In the genomic region with DNA sequence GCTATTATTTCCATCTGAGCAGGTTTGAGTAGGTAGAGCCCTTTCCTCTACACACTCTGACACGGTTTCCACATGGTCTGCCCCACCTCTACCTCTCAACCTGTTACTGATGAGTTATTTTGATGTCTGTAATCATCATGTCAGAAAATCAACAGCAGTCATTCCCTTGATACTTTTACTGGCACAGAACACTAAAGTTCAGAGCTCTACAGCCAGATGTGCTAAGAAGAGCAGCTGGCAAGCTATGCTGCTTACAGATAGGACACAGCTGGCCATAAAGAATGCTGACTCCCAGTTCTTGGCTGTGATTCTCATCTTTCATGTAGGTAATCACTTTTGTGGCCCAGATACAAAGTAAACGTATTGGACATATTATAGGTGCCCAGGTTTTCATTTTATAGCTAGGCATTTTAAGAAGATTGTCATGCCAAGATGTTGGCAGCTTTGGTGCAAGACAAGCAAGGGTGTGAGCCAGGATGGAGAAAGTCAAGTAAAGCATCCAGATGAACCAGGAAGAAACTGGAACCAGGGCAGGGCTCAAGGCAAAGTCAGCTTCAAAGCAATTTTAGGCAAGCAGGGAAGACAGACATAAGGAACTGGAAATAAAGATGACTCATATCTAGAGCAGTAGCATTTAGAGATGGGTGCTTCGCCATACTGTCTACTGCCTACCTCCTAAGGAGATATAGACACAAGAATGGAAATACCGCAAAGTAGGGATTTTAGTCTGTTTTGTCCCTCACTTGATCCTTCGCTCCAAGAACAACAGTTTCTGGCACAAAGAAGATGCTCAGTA, we compare ENCODE assay signal across 24 cellular contexts. TPM values are rescaled to one million over a fixed set of nuclear protein-coding genes. Genes with fewer than 3 reads are reported as not detected.
"Had no signal": no experiment of that assay in that cellular context is flagged by ENCODE, and none has a peak within 500 bp of the region (broad histone marks: within the 10 kb centered on the region; RNA-seq: fewer than 3 reads in every experiment).

No MANE protein-coding gene starts in this region.

- H3K4me3 ChIP-seq: breast epithelium, Peyer's patch had no signal

- H3K27ac ChIP-seq: breast epithelium, Peyer's patch had no signal

- H3K9me3 ChIP-seq: breast epithelium, Peyer's patch had no signal

- H3K27me3 ChIP-seq: breast epithelium, Peyer's patch had no signal

- H3K4me1 ChIP-seq: breast epithelium, Peyer's patch had no signal

- DNase-seq: activated CD4-positive, alpha-beta T cell treated with anti-CD3 and anti-CD28 coated beads for 48 hours; activated CD4-positive, alpha-beta T cell treated with anti-CD3 and anti-CD28 coated beads, Interleukin-2, amount 50 U/mL, for 4 hours; activated CD4-positive, CD25-positive, alpha-beta regulatory T cell treated with anti-CD3 and anti-CD28 coated beads, Interleukin-2, amount 50 U/mL, for 72 hours; activated CD8-positive, alpha-beta memory T cell treated with anti-CD3 and anti-CD28 coated beads, Interleukin-2, amount 50 U/mL, for 48 hours; activated CD8-positive, alpha-beta T cell treated with anti-CD3 and anti-CD28 coated beads, Interleukin-2, amount 10 ng/mL, durations not matched to agents 7 days and 5 days; activated naive CD4-positive, alpha-beta T cell; activated T-cell treated with anti-CD3 and anti-CD28 coated beads, Interleukin-2, amount 50 U/mL, for 1 hour; aorta; central memory CD4-positive, alpha-beta T cell; KG1; NCI-H1105 treated with DMSO at 0.1 percent for 48 hours; NCI-H1436 treated with DMSO at 0.1 percent for 48 hours; NCI-H187; NCI-H2081; NCI-H226; NCI-H526; NCI-H82; Peyer's patch; SHP77 treated with DMSO at 0.1 percent for 48 hours had no signal

- ATAC-seq: activated CD8-positive, alpha-beta T cell treated with anti-CD3 and anti-CD28 coated beads, Interleukin-2, amount 10 ng/mL, durations not matched to agents 7 days and 5 days; WTC11 had no signal

- H3K36me3 ChIP-seq: breast epithelium, Peyer's patch had no signal

RNA-seq across cellular contexts. Expression of a gene that starts 59.7 kb away (rescaled TPM):
- total RNA-seq: activated CD8-positive, alpha-beta T cell treated with anti-CD3 and anti-CD28 coated beads, Interleukin-2, amount 10 ng/mL, durations not matched to agents 7 days and 5 days; LHCN-M2; MCF 10A; NCI-H460 had no signal
